In genomic region chr6:121447746-121448145, GRCh38 we compare ENCODE assay signal across 2 cellular contexts. TPM values are rescaled to one million over a fixed set of nuclear protein-coding genes. Genes with fewer than 3 reads are reported as not detected.
"Had no signal": no experiment of that assay in that cellular context is flagged by ENCODE, and none has a peak within 500 bp of the region (broad histone marks: within the 10 kb centered on the region; RNA-seq: fewer than 3 reads in every experiment).

No MANE protein-coding gene starts in this region.

RNA-seq across cellular contexts. Expression of gene GJA1, which starts 12.3 kb away (rescaled TPM):
- total RNA-seq: MCF 10A, OCI-LY7 had no signal
